Comparison of ENCODE assay signal across 9 cellular contexts in the genomic region with DNA sequence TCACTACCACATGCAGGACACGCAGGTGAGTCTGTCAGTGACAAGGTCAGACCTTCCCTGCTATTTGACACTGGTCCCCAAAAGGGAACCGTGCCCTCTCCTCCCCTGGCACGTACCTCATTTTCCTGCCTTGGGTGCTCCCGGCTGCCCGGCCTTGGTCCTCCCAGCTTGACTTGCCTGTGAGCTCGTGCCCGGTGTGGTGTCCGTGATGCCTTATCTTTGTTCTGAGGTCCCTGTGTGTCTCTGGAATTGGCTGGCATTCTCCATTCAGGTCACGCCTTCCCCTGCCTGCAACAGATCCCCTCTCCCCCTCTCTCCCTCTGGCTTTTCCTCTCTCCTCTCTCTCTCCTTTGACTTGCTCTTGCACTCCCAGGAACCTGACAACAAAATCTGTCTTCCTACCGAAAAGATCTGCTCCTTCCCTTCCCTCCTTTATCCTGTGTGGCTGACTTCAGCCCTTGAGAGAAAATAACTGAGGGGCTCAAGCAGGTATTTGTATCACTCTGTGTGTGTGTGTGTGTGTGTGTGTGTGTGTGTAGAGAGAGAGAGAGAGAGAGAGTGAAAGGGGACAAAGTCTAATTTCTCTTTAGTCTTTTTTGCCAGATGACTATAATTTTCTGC. TPM values are rescaled to one million over a fixed set of nuclear protein-coding genes. Genes with fewer than 3 reads are reported as not detected.
DNase-seq lines count a peak whose midpoint lies in the region; ATAC-seq, FAIRE-seq and TF ChIP-seq lines count a peak whose summit lies in the region.
"Had no signal": no experiment of that assay in that cellular context is flagged by ENCODE, and none has a peak within 500 bp of the region (broad histone marks: within the 10 kb centered on the region; RNA-seq: fewer than 3 reads in every experiment).

A gene with protein sequence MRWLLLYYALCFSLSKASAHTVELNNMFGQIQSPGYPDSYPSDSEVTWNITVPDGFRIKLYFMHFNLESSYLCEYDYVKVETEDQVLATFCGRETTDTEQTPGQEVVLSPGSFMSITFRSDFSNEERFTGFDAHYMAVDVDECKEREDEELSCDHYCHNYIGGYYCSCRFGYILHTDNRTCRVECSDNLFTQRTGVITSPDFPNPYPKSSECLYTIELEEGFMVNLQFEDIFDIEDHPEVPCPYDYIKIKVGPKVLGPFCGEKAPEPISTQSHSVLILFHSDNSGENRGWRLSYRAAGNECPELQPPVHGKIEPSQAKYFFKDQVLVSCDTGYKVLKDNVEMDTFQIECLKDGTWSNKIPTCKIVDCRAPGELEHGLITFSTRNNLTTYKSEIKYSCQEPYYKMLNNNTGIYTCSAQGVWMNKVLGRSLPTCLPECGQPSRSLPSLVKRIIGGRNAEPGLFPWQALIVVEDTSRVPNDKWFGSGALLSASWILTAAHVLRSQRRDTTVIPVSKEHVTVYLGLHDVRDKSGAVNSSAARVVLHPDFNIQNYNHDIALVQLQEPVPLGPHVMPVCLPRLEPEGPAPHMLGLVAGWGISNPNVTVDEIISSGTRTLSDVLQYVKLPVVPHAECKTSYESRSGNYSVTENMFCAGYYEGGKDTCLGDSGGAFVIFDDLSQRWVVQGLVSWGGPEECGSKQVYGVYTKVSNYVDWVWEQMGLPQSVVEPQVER (minus strand): TSS at position 226 of the 621 bp plus-strand sequence. CDS start 105 bp downstream, at position 121.

- no peak within 1 kb of the TSS for H3K4me3 Mint-ChIP-seq in activated CD8-positive, alpha-beta T cell treated with anti-CD3 and anti-CD28 coated beads for 36 hours

- H3K4me3 ChIP-seq in BJ (ENCODE audit: low read depth, low read length): peak within 1 kb of the TSS; percentile 83
- H3K4me3 ChIP-seq in K562: no peak within 1 kb of the TSS
- peak within 1 kb of the TSS; percentile 31; the same call in 1 of the 2 replicates for H3K4me3 ChIP-seq in iPS DF 6.9 (ENCODE audit: low read length)

- in situ Hi-C loops in K562 (cut with MboI): no loop called here

- H3K79me2 ChIP-seq in K562 (ENCODE audit: control insufficient read depth, insufficient read depth, low read length): no peaks in the 10 kb centered on the region

- intact Hi-C loops in K562 (cut with micrococcal nuclease) (loop anchor here (10.0 kb wide), 1 partner anchor 177 kb away; no protein-coding TSS in a partner anchor), posterior vena cava (cut with DNase I) (no loop called here)
- intact Hi-C loops in activated CD8-positive, alpha-beta T cell treated with anti-CD3 and anti-CD28 coated beads for 36 hours (cut with micrococcal nuclease): no loop called here

- no peak for TF ChIP-seq RAD21 in K562 (CRISPR knock-in tag; conservative IDR thresholded peaks at IDR 0.05 in 1 of 2, IDR thresholded peaks at IDR 0.05 in 1 of 2)

- no peak within 1 kb of the TSS for H3K27ac Mint-ChIP-seq in activated CD8-positive, alpha-beta T cell treated with anti-CD3 and anti-CD28 coated beads for 36 hours

- DNase-seq in BJ (ENCODE audit: low read depth) (no peak), K562 (ENCODE audit: extremely low read depth in 1 of 4, low spot score in 3 of 4) (no peak), iPS DF 6.9 (ENCODE audit: low read depth, low spot score) (no peak), posterior vena cava (ENCODE audit: low spot score) (no peak), amniotic stem cell (lab: John Stamatoyannopoulos, UW) (no peak), NK-92 (lab: John Stamatoyannopoulos, UW; ENCODE audit: unreplicated experiment) (no peak)
- no peak for DNase-seq in activated CD8-positive, alpha-beta T cell treated with anti-CD3 and anti-CD28 coated beads for 36 hours
- DNase-seq: OCI-M1 had no signal

- H3K36me3 ChIP-seq in BJ (ENCODE audit: control insufficient read depth, insufficient read depth, low read length) (no peaks in the 10 kb centered on the region), K562 (ENCODE audit: control insufficient read depth, insufficient read depth, low read length) (no peaks in the 10 kb centered on the region), iPS DF 6.9 (ENCODE audit: control insufficient read depth, insufficient read depth, low read length) (no peaks in the 10 kb centered on the region)

- H3K9me3 Mint-ChIP-seq in activated CD8-positive, alpha-beta T cell treated with anti-CD3 and anti-CD28 coated beads for 36 hours: no peaks in the 10 kb centered on the region

- no peaks in the 10 kb centered on the region for H3K36me3 Mint-ChIP-seq in activated CD8-positive, alpha-beta T cell treated with anti-CD3 and anti-CD28 coated beads for 36 hours (ENCODE audit: low read depth)

- no peak for TF ChIP-seq EP300 in K562 (IDR thresholded peaks at IDR 0.05; ENCODE audit: low read length)

- H2AFZ ChIP-seq in K562 (ENCODE audit: low read depth, low read length): no peak within 1 kb of the TSS

- H4K20me1 ChIP-seq in K562 (replicated peaks; ENCODE audit: control insufficient read depth, insufficient read depth, low read length): no peaks in the 10 kb centered on the region

- H3K4me1 Mint-ChIP-seq in activated CD8-positive, alpha-beta T cell treated with anti-CD3 and anti-CD28 coated beads for 36 hours (ENCODE audit: low read depth): no peaks in the 10 kb centered on the region

- H3K9me1 ChIP-seq in K562 (ENCODE audit: control insufficient read depth, insufficient read depth, low read length): no peaks in the 10 kb centered on the region

- H3K27ac ChIP-seq in K562 (ENCODE audit: extremely low read depth, low read depth, low read length) (no peak within 1 kb of the TSS), iPS DF 6.9 (ENCODE audit: low read length) (no peak within 1 kb of the TSS)

- no peak for TF ChIP-seq CTCF in BJ (IDR thresholded peaks at IDR 0.05; ENCODE audit: insufficient read depth, low read depth, low read length)
- no peak for TF ChIP-seq CTCF in K562 (IDR thresholded peaks at IDR 0.05 in 2 of 3, conservative IDR thresholded peaks at IDR 0.05 in 1 of 3; ENCODE audit: insufficient read depth in 2 of 3, low read depth in 1 of 3, low read length in 3 of 3)
- no peak for TF ChIP-seq CTCF in activated CD8-positive, alpha-beta T cell treated with anti-CD3 and anti-CD28 coated beads for 36 hours (IDR thresholded peaks at IDR 0.05)

- WGBS in K562 (ENCODE audit: insufficient coverage, low coverage, missing lambda C conversion rate): 0% methylated on average over 10 of the region's 10 CpGs
- WGBS in iPS DF 6.9 (ENCODE audit: insufficient coverage, insufficient read length): no CpG with 5 or more reads among the region's 10 CpGs

- H3K4me2 ChIP-seq in K562 (ENCODE audit: insufficient read depth, low read length): no peak within 1 kb of the TSS

- no peak for TF ChIP-seq POLR2A in K562 (conservative IDR thresholded peaks at IDR 0.05)

- H3K9ac ChIP-seq in K562 (ENCODE audit: insufficient read depth in 1 of 2, low read depth in 2 of 2, low read length in 2 of 2): no peak within 1 kb of the TSS

- no peaks in the 10 kb centered on the region for H3K27me3 ChIP-seq in BJ (ENCODE audit: control insufficient read depth, insufficient read depth, low read length)
- peaks cover 5 to 11% of the 10 kb centered on the region in 2 experiments; a peak in 4 of 5 replicates for H3K27me3 ChIP-seq in K562 (ENCODE audit: control insufficient read depth in 2 of 2, insufficient read depth in 2 of 2, low read length in 2 of 2)
- no peaks in the 10 kb centered on the region for H3K27me3 ChIP-seq in iPS DF 6.9 (ENCODE audit: control insufficient read depth, insufficient read depth, low read length)

- POLR2A ChIA-PET in BJ (lab: Charles Lee): interaction anchor here (0.6 to 1.2 kb wide), 5 partner anchors 19 to 941 kb away, joined by 3 to 12 read pairs (median 3); no protein-coding TSS in a partner anchor
- POLR2A ChIA-PET in K562 (lab: Yijun Ruan, JAX): interaction anchor here (0.5 to 0.7 kb wide), 2 partner anchors 11 to 20 kb away, joined by 3 read pairs; no protein-coding TSS in a partner anchor
- POLR2A ChIA-PET in activated CD8-positive, alpha-beta T cell treated with anti-CD3 and anti-CD28 coated beads for 36 hours (lab: Charles Lee): no interaction called here

- ATAC-seq in K562: no peak
- ATAC-seq in activated CD8-positive, alpha-beta T cell treated with anti-CD3 and anti-CD28 coated beads for 36 hours: no peak
- no peak for ATAC-seq in GM18907 (IDR thresholded peaks at IDR 0.05; ENCODE audit: unreplicated experiment)

- BruUV-seq in K562 (replicated peaks; lab: Mats Ljungman, UMichigan): no TSS peak

- H3K9me3 ChIP-seq in K562 (replicated peaks; ENCODE audit: control insufficient read depth, insufficient read depth, low read depth, low read length) (no peaks in the 10 kb centered on the region), iPS DF 6.9 (ENCODE audit: control insufficient read depth, insufficient read depth, low read length) (no peaks in the 10 kb centered on the region)

- no peaks in the 10 kb centered on the region; a peak in 3 of 5 replicates for H3K4me1 ChIP-seq in K562 (replicated peaks in 1 of 2; ENCODE audit: control insufficient read depth in 2 of 2, insufficient read depth in 2 of 2, low read length in 2 of 2)
- H3K4me1 ChIP-seq in iPS DF 6.9 (ENCODE audit: control insufficient read depth, insufficient read depth, low read length): no peaks in the 10 kb centered on the region; the same call in 1 of the 2 replicates

- CTCF ChIA-PET in BJ (lab: Yijun Ruan, JAX) (interaction anchor here (1.0 to 5.3 kb wide), 3 partner anchors 27 to 388 kb away, joined by 3 to 29 read pairs (median 17); no protein-coding TSS in a partner anchor), K562 (lab: Yijun Ruan, JAX; ENCODE audit: low intra/inter-chr PET ratio) (no interaction called here)
- CTCF ChIA-PET in activated CD8-positive, alpha-beta T cell treated with anti-CD3 and anti-CD28 coated beads for 36 hours (lab: Charles Lee): interaction anchor here (1.0 kb wide), 1 partner anchor 15 kb away, joined by 3 read pairs; no protein-coding TSS in a partner anchor

- H3K27me3 Mint-ChIP-seq in activated CD8-positive, alpha-beta T cell treated with anti-CD3 and anti-CD28 coated beads for 36 hours: peaks cover 23% of the 10 kb centered on the region

- FAIRE-seq in K562 (lab: Jason Lieb, UNC): no peak

RNA-seq across cellular contexts. Expression of the gene that starts here (rescaled TPM):
- polyA plus RNA-seq in BJ (2011; rRNA removed) (244 and 321 TPM in 2 replicates), K562 (2011; rRNA removed) (0.22 and 0.24 TPM in 2 replicates), K562 (2014; fragmentation: Illumina TruSeq; extraction: Trizol) (0.03 and 0.24 TPM in 2 replicates), K562 (2014; fragmentation: Nextera tagmentation; extraction: Ambion mirVana) (under 1 TPM; 0.18 to 0.24 TPM), K562 (2014; rRNA removed) (not detected in 2 replicates)
- polyA minus RNA-seq in BJ (2011; rRNA and poly(A)+ RNA removed): 318 and 474 TPM in 2 replicates
- not detected in 2 replicates for total RNA-seq in K562 (2011; cell fraction: chromatin; rRNA removed; ENCODE audit: low replicate concordance)
- 0.33 TPM in 1 of 2 replicates, not detected in the other for total RNA-seq in K562 (2011; cell fraction: nucleolus; rRNA removed)
- total RNA-seq in K562 (2011; cell fraction: nucleoplasm; rRNA removed): not detected in 2 replicates
- total RNA-seq in K562 (2014; rRNA removed) (0.16 TPM in 1 of 2 replicates, not detected in the other), K562 (2014; rRNA removed; fragmentation: Illumina TruSeq; extraction: Trizol) (0.16 and 0.22 TPM in 2 replicates), K562 (2015; rRNA removed; fragmentation: Illumina TruSeq; extraction: Trizol) (not detected in 2 replicates), K562 (2021) (0.13 and 0.22 TPM in 2 replicates), posterior vena cava (10 to 100 TPM; 13.9 to 21.1 TPM)
- polyA plus RNA-seq in K562 (2011; cell fraction: cytosol; rRNA removed): 0.19 and 0.24 TPM in 2 replicates
- 0.14 TPM in 1 of 2 replicates, not detected in the other for polyA plus RNA-seq in K562 (2011; cell fraction: nucleus; rRNA removed)
- polyA plus RNA-seq in K562 (2012): 0.09 and 1.6 TPM in 2 replicates
- 0.07 and 0.18 TPM in 2 replicates for polyA minus RNA-seq in K562 (2011; rRNA and poly(A)+ RNA removed)
- polyA minus RNA-seq in K562 (2011; cell fraction: cytosol; rRNA and poly(A)+ RNA removed): not detected in 2 replicates
- not detected in 2 replicates for polyA minus RNA-seq in K562 (2011; cell fraction: nucleus; rRNA and poly(A)+ RNA removed)
- total RNA-seq in activated CD8-positive, alpha-beta T cell treated with anti-CD3 and anti-CD28 coated beads for 36 hours: not detected

Comparison
In these comparisons a context has a peak if more than half of its experiments do, and no peak if none do; other contexts are left out.
1. RNA of the gene that starts here (total RNA-seq): 13.9 to 21.1 TPM in posterior vena cava; 0.13 to 0.33 TPM in K562 and not detected in activated CD8-positive, alpha-beta T cell treated with anti-CD3 and anti-CD28 coated beads for 36 hours; every median in the first group is over 4 times any median in the second.
2. RNA of the gene that starts here (polyA plus RNA-seq): 244 to 321 TPM in BJ; 0.03 to 1.6 TPM in K562; every median in the first group is over 10 times any median in the second.